In the genomic region with DNA sequence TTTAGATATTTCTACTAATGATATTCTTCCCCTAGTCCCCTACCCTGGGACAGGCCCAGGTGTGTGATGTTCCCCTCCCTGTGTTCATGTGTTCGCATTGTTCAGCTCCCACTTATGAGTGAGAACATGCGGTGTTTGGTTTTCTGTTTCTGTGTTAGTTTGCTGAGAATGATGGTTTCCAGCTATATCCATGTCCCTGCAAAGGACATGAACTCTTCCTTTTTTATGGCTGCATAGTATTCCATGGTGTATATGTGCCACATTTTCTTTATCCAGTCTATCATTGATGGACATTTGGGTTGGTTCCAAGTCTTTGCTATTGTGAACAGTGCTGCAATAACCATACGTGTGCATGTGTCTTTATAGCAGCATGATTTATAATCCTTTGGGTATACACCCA, we compare ENCODE assay signal across 6 cellular contexts. TPM values are rescaled to one million over a fixed set of nuclear protein-coding genes. Genes with fewer than 3 reads are reported as not detected.
"Had no signal": no experiment of that assay in that cellular context is flagged by ENCODE, and none has a peak within 500 bp of the region (broad histone marks: within the 10 kb centered on the region; RNA-seq: fewer than 3 reads in every experiment).

No MANE protein-coding gene starts in this region.

RNA-seq across cellular contexts. Expression of a gene that starts 39.8 kb away (rescaled TPM):
- total RNA-seq: GM23248, H4, HFFc6 had no signal

RNA-seq across cellular contexts. Expression of a gene that starts 51.2 kb away (rescaled TPM):
- total RNA-seq: H7, H9 had no signal
- polyA plus RNA-seq: GM23338 had no signal
